19 cellular contexts compared by ENCODE assay signal in the genomic region with DNA sequence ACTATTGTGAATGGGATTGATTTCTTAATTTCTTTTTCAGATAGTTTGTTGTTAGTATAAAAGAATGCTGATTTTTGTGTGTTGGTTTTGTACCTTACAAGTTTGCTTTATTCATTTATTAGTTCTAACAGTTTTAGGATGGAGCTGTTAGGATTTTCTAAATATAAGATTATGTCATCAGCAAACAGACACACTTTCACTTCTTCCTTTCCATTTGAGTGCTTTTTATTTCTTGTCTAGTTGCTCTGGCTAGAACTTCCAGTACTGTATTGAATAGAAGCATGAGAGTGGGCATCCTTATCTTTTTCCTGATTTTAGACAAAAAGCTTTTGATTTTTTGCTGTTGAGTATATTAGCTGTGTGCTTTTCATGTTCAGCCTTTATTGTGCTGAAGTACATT.
"Had no signal": no experiment of that assay in that cellular context is flagged by ENCODE, and none has a peak within 500 bp of the region (broad histone marks: within the 10 kb centered on the region; RNA-seq: fewer than 3 reads in every experiment).

No MANE protein-coding gene starts in this region.

- H3K4me1 ChIP-seq: colonic mucosa, esophagus squamous epithelium, gastroesophageal sphincter, right atrium auricular region, sigmoid colon, transverse colon had no signal

- H3K27ac Mint-ChIP-seq: stimulated activated naive CD8-positive, alpha-beta T cell treated with anti-CD3 and anti-CD28 coated beads, Interleukin-15, Interleukin-2, amounts not matched to agents 100 ng/mL and 50 ng/mL, for 24 hours had no signal

- H3K9me3 Mint-ChIP-seq: stimulated activated naive CD8-positive, alpha-beta T cell treated with anti-CD3 and anti-CD28 coated beads, Interleukin-15, Interleukin-2, amounts not matched to agents 100 ng/mL and 50 ng/mL, for 24 hours had no signal

- H3K27me3 ChIP-seq: colonic mucosa, esophagus squamous epithelium, gastroesophageal sphincter, neutrophil, right atrium auricular region, sigmoid colon, transverse colon had no signal

- H3K27ac ChIP-seq: colonic mucosa, esophagus squamous epithelium, gastroesophageal sphincter, neutrophil, right atrium auricular region, sigmoid colon, skin epidermis, thoracic aorta, transverse colon had no signal

- ATAC-seq: gastroesophageal sphincter; left lobe of liver; naive thymus-derived CD4-positive, alpha-beta T cell had no signal

- H3K9me3 ChIP-seq: colonic mucosa, esophagus squamous epithelium, gastroesophageal sphincter, neutrophil, right atrium auricular region, sigmoid colon, thoracic aorta, transverse colon had no signal

- DNase-seq: colonic mucosa; dermis blood vessel endothelial cell; esophagus squamous epithelium; foreskin fibroblast; glutamatergic neuron; islet precursor cell; mammary epithelial cell; naive thymus-derived CD4-positive, alpha-beta T cell; sigmoid colon; stimulated activated CD4-positive, alpha-beta T cell treated with anti-CD3 and anti-CD28 coated beads, Interleukin-12 subunit alpha, Interleukin-12 subunit beta, amount 100 ng/mL, for 4 hours; substantia nigra; transverse colon had no signal

- H3K36me3 ChIP-seq: colonic mucosa, esophagus squamous epithelium, gastroesophageal sphincter, neutrophil, right atrium auricular region, sigmoid colon, thoracic aorta, transverse colon had no signal

- H3K4me3 Mint-ChIP-seq: naive thymus-derived CD4-positive, alpha-beta T cell; stimulated activated naive CD8-positive, alpha-beta T cell treated with anti-CD3 and anti-CD28 coated beads, Interleukin-15, Interleukin-2, amounts not matched to agents 100 ng/mL and 50 ng/mL, for 24 hours had no signal

- H3K4me1 Mint-ChIP-seq: naive thymus-derived CD4-positive, alpha-beta T cell had no signal

- H3K4me3 ChIP-seq: colonic mucosa, esophagus squamous epithelium, gastroesophageal sphincter, right atrium auricular region, sigmoid colon, skin epidermis, thoracic aorta, transverse colon had no signal
